In genomic region chr4:60938181-60938580, GRCh38 we compare ENCODE assay signal across 20 cellular contexts.
"Had no signal": no experiment of that assay in that cellular context is flagged by ENCODE, and none has a peak within 500 bp of the region (broad histone marks: within the 10 kb centered on the region; RNA-seq: fewer than 3 reads in every experiment).

No MANE protein-coding gene starts in this region.

- H3K4me2 ChIP-seq: smooth muscle cell had no signal

- H3K9me3 ChIP-seq: left ventricle myocardium inferior, ovary, right atrium auricular region, right lobe of liver, tibial nerve, upper lobe of left lung, vagina had no signal

- H3K36me3 ChIP-seq: left ventricle myocardium inferior, ovary, right atrium auricular region, right lobe of liver, tibial nerve, upper lobe of left lung, vagina had no signal

- H3K4me3 ChIP-seq: left ventricle myocardium inferior, lung, ovary, right atrium auricular region, right lobe of liver, smooth muscle cell, tibial nerve, upper lobe of left lung, vagina had no signal

- H3K4me1 ChIP-seq: left ventricle myocardium inferior, right atrium auricular region, right lobe of liver, tibial nerve, upper lobe of left lung, vagina had no signal

- H3K27me3 ChIP-seq: ovary, right atrium auricular region, right lobe of liver, tibial nerve, upper lobe of left lung, vagina had no signal

- DNase-seq: left ventricle myocardium inferior; naive B cell; natural killer cell; nephron progenitor cell; ovary; right lobe of liver; stimulated activated CD4-positive, alpha-beta T cell treated with anti-CD3 and anti-CD28 coated beads, Interleukin-1b, Interleukin-23, amount 100 ng/mL, for 48 hours; stimulated activated CD4-positive, alpha-beta T cell treated with anti-CD3 and anti-CD28 coated beads, Interleukin-2, amount 100 ng/mL, for 48 hours; stimulated activated CD4-positive, alpha-beta T cell treated with anti-CD3 and anti-CD28 coated beads, Interleukin-4, amount 100 ng/mL, for 4 hours; stimulated activated CD8-positive, alpha-beta memory T cell treated with anti-CD3 and anti-CD28 coated beads, Interleukin-4, amount 100 ng/mL, for 48 hours; stimulated activated naive CD4-positive, alpha-beta T cell treated with Interleukin-2 at 50 U/mL for 16 hours; stimulated activated naive CD8-positive, alpha-beta T cell treated with anti-CD3 and anti-CD28 coated beads, Interleukin-15, amount 100 ng/mL, for 72 hours; substantia nigra; upper lobe of left lung had no signal

- H3K27ac ChIP-seq: left ventricle myocardium inferior, ovary, right atrium auricular region, right lobe of liver, tibial nerve, upper lobe of left lung, vagina had no signal

- ATAC-seq: natural killer cell; right lobe of liver; stimulated activated memory B cell treated with anti-CD40 and anti-IgM and Interleukin-4, amounts not matched to agents 10 μg/mL and 1 μg/mL and 100 μg/mL, for 72 hours; stimulated activated naive CD8-positive, alpha-beta T cell treated with anti-CD3 and anti-CD28 coated beads, Interleukin-15, amount 100 ng/mL, for 72 hours had no signal
